In genomic region chr17:6638046-6638908, GRCh38 we compare ENCODE assay signal across 11 cellular contexts. TPM values are rescaled to one million over a fixed set of nuclear protein-coding genes. Genes with fewer than 3 reads are reported as not detected.
DNase-seq lines count a peak whose midpoint lies in the region; ATAC-seq and TF ChIP-seq lines count a peak whose summit lies in the region.
"Had no signal": no experiment of that assay in that cellular context is flagged by ENCODE, and none has a peak within 500 bp of the region (broad histone marks: within the 10 kb centered on the region; RNA-seq: fewer than 3 reads in every experiment).

No MANE protein-coding gene starts in this region.

- ATAC-seq in T-cell (replicated peaks in 1 of 4), result no peak
- no peak for ATAC-seq in GM21515 (IDR thresholded peaks at IDR 0.05; ENCODE audit: unreplicated experiment)

- no peaks in the 10 kb centered on the region for H3K27me3 ChIP-seq in smooth muscle cell (ENCODE audit: low read depth)
- H3K27me3 ChIP-seq: adrenal gland, MG63 had no signal

- H3K79me2 ChIP-seq in smooth muscle cell (ENCODE audit: low read depth), result peaks cover 45% of the 10 kb centered on the region

- peak overlapping the region; percentile 98 for H3K4me3 ChIP-seq in epithelial cell of proximal tubule (ENCODE audit: low read depth, low read length)
- H3K4me3 ChIP-seq in smooth muscle cell, result no peak overlapping the region

- intact Hi-C loops in activated naive CD4-positive, alpha-beta T cell treated with anti-CD3 and anti-CD28 coated beads for 36 hours (cut with micrococcal nuclease), result no loop called here

- POLR2A ChIA-PET in T-cell (lab: Charles Lee), result interaction anchor here (0.7 to 1.3 kb wide), 2 partner anchors 13 to 23 kb away, joined by 4 read pairs; partner anchors contain the start of genes C17orf100 (in 1 of the 2) and MED31 (in 1 of the 2)

- CTCF ChIA-PET in activated naive CD4-positive, alpha-beta T cell treated with anti-CD3 and anti-CD28 coated beads for 36 hours (lab: Charles Lee), result interaction anchor here (0.5 to 1.2 kb wide), 4 partner anchors 13 to 1199 kb away, joined by 3 to 4 read pairs (median 3); partner anchors contain the start of genes C17orf100, C1QBP and MED31
- CTCF ChIA-PET in T-cell (lab: Charles Lee), result no interaction called here

- H4K20me1 ChIP-seq in smooth muscle cell (ENCODE audit: low read depth), result peaks cover 27% of the 10 kb centered on the region

- peaks cover 6% of the 10 kb centered on the region for H3F3A ChIP-seq in smooth muscle cell (ENCODE audit: low read depth)

- H3K9me3 ChIP-seq in smooth muscle cell (replicated peaks; ENCODE audit: low read depth), result no peaks in the 10 kb centered on the region
- H3K9me3 ChIP-seq: adrenal gland, MG63 had no signal

- no peak overlapping the region for H3K9ac ChIP-seq in smooth muscle cell (ENCODE audit: low read depth)

- TF ChIP-seq CTCF in epithelial cell of proximal tubule (conservative IDR thresholded peaks at IDR 0.05; ENCODE audit: low read depth, low read length) (no peak), smooth muscle cell (IDR thresholded peaks at IDR 0.05; ENCODE audit: borderline replicate concordance, insufficient read depth, poor library complexity, severe bottlenecking) (no peak)

- H3K4me3 Mint-ChIP-seq in activated naive CD4-positive, alpha-beta T cell treated with anti-CD3 and anti-CD28 coated beads for 36 hours, result peak overlapping the region; percentile 81
- H3K4me3 Mint-ChIP-seq in T-cell, result peak overlapping the region; percentile 92 to 95 (median 95)

- DNase-seq in activated naive CD4-positive, alpha-beta T cell treated with anti-CD3 and anti-CD28 coated beads for 36 hours, result no peak
- DNase-seq in activated naive CD4-positive, alpha-beta T cell (lab: John Stamatoyannopoulos, UW), result no peak
- no peak for DNase-seq in T-cell
- no peak for DNase-seq in epithelial cell of proximal tubule (ENCODE audit: low read depth)
- no peak for DNase-seq in smooth muscle cell (lab: John Stamatoyannopoulos, UW; ENCODE audit: unreplicated experiment)
- DNase-seq in DMS53 (lab: John Stamatoyannopoulos, UW), result no peak
- DNase-seq in NOMO-1 treated with dmso at 0.1 percent for 144 hours (lab: John Stamatoyannopoulos, UW; ENCODE audit: unreplicated experiment), result no peak
- DNase-seq: MG63, T-helper 9 cell had no signal

- peaks cover 15% of the 10 kb centered on the region for H3K36me3 ChIP-seq in smooth muscle cell (ENCODE audit: low read depth)

- H3K27ac ChIP-seq in smooth muscle cell (ENCODE audit: low read depth), result no peak overlapping the region
- H3K27ac ChIP-seq: adrenal gland had no signal

- H3K9me3 Mint-ChIP-seq in activated naive CD4-positive, alpha-beta T cell treated with anti-CD3 and anti-CD28 coated beads for 36 hours, result no peaks in the 10 kb centered on the region
- H3K9me3 Mint-ChIP-seq in T-cell, result no peaks in the 10 kb centered on the region

- H3K4me1 Mint-ChIP-seq in activated naive CD4-positive, alpha-beta T cell treated with anti-CD3 and anti-CD28 coated beads for 36 hours (ENCODE audit: low read depth), result peaks cover 36% of the 10 kb centered on the region
- peaks cover 38 to 55% (median 43%) of the 10 kb centered on the region in 3 donors for H3K4me1 Mint-ChIP-seq in T-cell

- H3K36me3 Mint-ChIP-seq in activated naive CD4-positive, alpha-beta T cell treated with anti-CD3 and anti-CD28 coated beads for 36 hours (ENCODE audit: low read depth), result peaks cover 17% of the 10 kb centered on the region
- peaks cover 13% of the 10 kb centered on the region for H3K36me3 Mint-ChIP-seq in T-cell

- no peak overlapping the region for H3K27ac Mint-ChIP-seq in activated naive CD4-positive, alpha-beta T cell treated with anti-CD3 and anti-CD28 coated beads for 36 hours
- peak overlapping the region in 1 of 2 donors; percentile 22 for H3K27ac Mint-ChIP-seq in T-cell

- 94% methylated on average over 23 of the region's 24 CpGs for WGBS in smooth muscle cell (ENCODE audit: low lambda C conversion rate)

- peak overlapping the region; percentile 90 for H3K4me2 ChIP-seq in smooth muscle cell

- H3K4me1 ChIP-seq in smooth muscle cell (ENCODE audit: low read depth), result peaks cover 11% of the 10 kb centered on the region

- H3K27me3 Mint-ChIP-seq in activated naive CD4-positive, alpha-beta T cell treated with anti-CD3 and anti-CD28 coated beads for 36 hours (ENCODE audit: low read depth), result no peaks in the 10 kb centered on the region
- H3K27me3 Mint-ChIP-seq in T-cell, result no peaks in the 10 kb centered on the region

- H2AFZ ChIP-seq in smooth muscle cell (ENCODE audit: low read depth), result no peak overlapping the region

RNA-seq across cellular contexts. Expression of gene KIAA0753, which starts 2.2 kb away (rescaled TPM):
- 1 to 10 TPM; 7.7 to 8.1 TPM for total RNA-seq in activated naive CD4-positive, alpha-beta T cell treated with anti-CD3 and anti-CD28 coated beads for 36 hours
- total RNA-seq in T-cell, result 10 to 100 TPM; 12.4 to 16.9 (median 15.9) TPM
- total RNA-seq in epithelial cell of proximal tubule, result 13.5 and 15.7 TPM in 2 replicates
- total RNA-seq in smooth muscle cell, result 15.0 and 22.0 TPM in 2 replicates
- 4.9 and 6.3 TPM in 2 replicates for polyA plus RNA-seq in smooth muscle cell

RNA-seq across cellular contexts. Expression of gene TXNDC17, which starts 2.6 kb away (rescaled TPM):
- total RNA-seq in activated naive CD4-positive, alpha-beta T cell treated with anti-CD3 and anti-CD28 coated beads for 36 hours, result 10 to 100 TPM; 71.4 to 85.8 TPM
- total RNA-seq in T-cell (10 to 100 TPM; 14.6 to 21.3 (median 17.9) TPM), epithelial cell of proximal tubule (351 and 501 TPM in 2 replicates), smooth muscle cell (132 and 363 TPM in 2 replicates)
- polyA plus RNA-seq in smooth muscle cell, result 431 and 468 TPM in 2 replicates

RNA-seq across cellular contexts. Expression of gene MED31, which starts 13.1 kb away (rescaled TPM):
- total RNA-seq in activated naive CD4-positive, alpha-beta T cell treated with anti-CD3 and anti-CD28 coated beads for 36 hours, result 10 to 100 TPM; 21.7 to 22.5 TPM
- total RNA-seq in T-cell (10 to 100 TPM; 18.9 to 26.3 (median 22.1) TPM), epithelial cell of proximal tubule (10.1 and 23.9 TPM in 2 replicates), smooth muscle cell (13.7 and 26.3 TPM in 2 replicates)
- polyA plus RNA-seq in smooth muscle cell, result 57.5 and 59.1 TPM in 2 replicates

RNA-seq across cellular contexts. Expression of gene C17orf100, which starts 13.3 kb away (rescaled TPM):
- total RNA-seq in activated naive CD4-positive, alpha-beta T cell treated with anti-CD3 and anti-CD28 coated beads for 36 hours, result 1 to 10 TPM in 1 of 2 experiments, under 1 TPM in 1; 0.99 to 1.2 TPM
- total RNA-seq in T-cell (1 to 10 TPM; 1.1 to 3.5 (median 2.8) TPM), epithelial cell of proximal tubule (0.22 and 1.2 TPM in 2 replicates), smooth muscle cell (3.3 and 5.5 TPM in 2 replicates)
- 5.8 and 6.5 TPM in 2 replicates for polyA plus RNA-seq in smooth muscle cell
